Comparison of ENCODE assay signal across 18 cellular contexts in the genomic region with DNA sequence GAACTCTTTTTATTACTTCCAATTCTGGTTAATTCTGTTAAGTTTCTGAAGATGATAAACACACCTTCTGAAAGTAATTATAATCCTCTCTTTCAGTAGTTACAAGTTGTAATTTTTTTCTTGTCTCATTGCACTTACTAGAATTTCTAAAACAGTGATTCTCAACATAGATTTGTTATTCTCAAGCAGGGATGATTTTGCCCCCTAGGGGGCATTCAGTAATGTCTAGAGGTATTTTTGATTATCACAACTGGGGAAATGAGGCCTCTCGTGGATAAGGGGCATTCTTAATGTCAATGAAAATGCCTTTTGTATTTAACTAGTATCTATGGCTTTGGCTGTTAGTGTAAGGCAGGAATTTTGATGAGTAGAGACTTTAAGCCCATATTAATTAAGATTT. TPM values are rescaled to one million over a fixed set of nuclear protein-coding genes. Genes with fewer than 3 reads are reported as not detected.
DNase-seq lines count a peak whose midpoint lies in the region; ATAC-seq and TF ChIP-seq lines count a peak whose summit lies in the region.
"Had no signal": no experiment of that assay in that cellular context is flagged by ENCODE, and none has a peak within 500 bp of the region (broad histone marks: within the 10 kb centered on the region; RNA-seq: fewer than 3 reads in every experiment).

No MANE protein-coding gene starts in this region.

- H3K27me3 Mint-ChIP-seq in CD14-positive monocyte (ENCODE audit: low read depth in 3 of 3) = peaks cover 4 to 16% (median 16%) of the 10 kb centered on the region in 3 donors
- H3K27me3 Mint-ChIP-seq in HFFc6 (ENCODE audit: insufficient read depth) = no peaks in the 10 kb centered on the region; the same call in 1 of the 2 replicates

- no peak overlapping the region for H3K27ac Mint-ChIP-seq in CD14-positive monocyte
- no peak overlapping the region for H3K27ac Mint-ChIP-seq in HFFc6
- H3K27ac Mint-ChIP-seq: activated naive CD4-positive, alpha-beta T cell treated with anti-CD3 and anti-CD28 coated beads, Interleukin-2, amount 50 U/mL, for 24 hours; CD4-positive, alpha-beta T cell; natural killer cell; stimulated activated naive CD8-positive, alpha-beta T cell treated with anti-CD3 and anti-CD28 coated beads, Interleukin-15, Interleukin-2, amounts not matched to agents 100 ng/mL and 50 ng/mL, for 24 hours had no signal

- peaks cover 5 to 12% (median 10%) of the 10 kb centered on the region in 7 donors for H3K9me3 Mint-ChIP-seq in CD14-positive monocyte
- no peaks in the 10 kb centered on the region for H3K9me3 Mint-ChIP-seq in HFFc6
- H3K9me3 Mint-ChIP-seq: activated naive CD4-positive, alpha-beta T cell treated with anti-CD3 and anti-CD28 coated beads, Interleukin-2, amount 50 U/mL, for 24 hours; natural killer cell; stimulated activated naive CD8-positive, alpha-beta T cell treated with anti-CD3 and anti-CD28 coated beads, Interleukin-15, Interleukin-2, amounts not matched to agents 100 ng/mL and 50 ng/mL, for 24 hours had no signal

- H3K36me3 Mint-ChIP-seq in CD14-positive monocyte (peaks cover 0 to 2% of the 10 kb centered on the region in 2 donors), HFFc6 (ENCODE audit: low read depth) (no peaks in the 10 kb centered on the region)
- H3K36me3 Mint-ChIP-seq: activated naive CD4-positive, alpha-beta T cell treated with anti-CD3 and anti-CD28 coated beads, Interleukin-2, amount 50 U/mL, for 24 hours; natural killer cell had no signal

- no peak for DNase-seq in CD14-positive monocyte (ENCODE audit: low spot score)
- DNase-seq in HFFc6 = no peak
- DNase-seq in RPMI7951 (ENCODE audit: low read depth) = peak; percentile 14
- DNase-seq in foreskin fibroblast = peak in 1 of 2 donors; percentile 11
- DNase-seq in SIG-M5 treated with dmso at 0.1 percent for 504 hours (lab: John Stamatoyannopoulos, UW; ENCODE audit: unreplicated experiment) = no peak
- DNase-seq in activated effector memory CD4-positive, alpha-beta T cell treated with anti-CD3 and anti-CD28 coated beads, Interleukin-2, amount 50 U/mL, for 16 hours = no peak
- no peak for DNase-seq in SHP77 treated with DMSO at 0.1 percent for 48 hours (lab: John Stamatoyannopoulos, UW)
- DNase-seq: caudate nucleus; CD4-positive, alpha-beta T cell; GF-D8; natural killer cell; NCI-H1436 treated with DMSO at 0.1 percent for 48 hours; NCI-H510A; SHP77; sigmoid colon had no signal

- TF ChIP-seq CTCF in CD14-positive monocyte (IDR thresholded peaks at IDR 0.05) = peak; percentile 21
- TF ChIP-seq CTCF in HFFc6 (IDR thresholded peaks at IDR 0.05) = peak; percentile 57
- TF ChIP-seq CTCF in foreskin fibroblast (IDR thresholded peaks at IDR 0.05; ENCODE audit: low read depth, low read length) = peak; percentile 28

- intact Hi-C loops in CD14-positive monocyte (cut with micrococcal nuclease) = no loop called here

- no peak overlapping the region for H3K4me3 ChIP-seq in foreskin fibroblast (ENCODE audit: low read depth in 1 of 2, low read length in 2 of 2)
- H3K4me3 ChIP-seq: sigmoid colon had no signal

- no peak for ATAC-seq in GM21515 (IDR thresholded peaks at IDR 0.05; ENCODE audit: unreplicated experiment)
- ATAC-seq: natural killer cell had no signal

- H3K4me3 Mint-ChIP-seq in CD14-positive monocyte (no peak overlapping the region), HFFc6 (no peak overlapping the region)
- H3K4me3 Mint-ChIP-seq: activated naive CD4-positive, alpha-beta T cell treated with anti-CD3 and anti-CD28 coated beads, Interleukin-2, amount 50 U/mL, for 24 hours; CD4-positive, alpha-beta T cell; natural killer cell; stimulated activated naive CD8-positive, alpha-beta T cell treated with anti-CD3 and anti-CD28 coated beads, Interleukin-15, Interleukin-2, amounts not matched to agents 100 ng/mL and 50 ng/mL, for 24 hours had no signal

- H3K4me1 Mint-ChIP-seq in CD14-positive monocyte (no peaks in the 10 kb centered on the region), HFFc6 (ENCODE audit: low read depth) (no peaks in the 10 kb centered on the region)
- H3K4me1 Mint-ChIP-seq: activated naive CD4-positive, alpha-beta T cell treated with anti-CD3 and anti-CD28 coated beads, Interleukin-2, amount 50 U/mL, for 24 hours; natural killer cell had no signal

RNA-seq across cellular contexts. Expression of gene MAFB, which starts 39.4 kb away (rescaled TPM):
- polyA plus RNA-seq in CD14-positive monocyte = 100 to 1,000 TPM; 113 to 134 TPM
- under 1 TPM in 1 of 6 experiments, not detected in 5; 0.05 TPM for total RNA-seq in HFFc6 (2021; fragmentation: NEBNext Ultra II Directional; extraction: Animal tissue kit (Norgen Biotek cat#: 25700))
- total RNA-seq in RPMI7951 (2014; rRNA removed; shearing (Covaris generic)) = 2.9 and 3.3 TPM in 2 replicates
